Comparison of ENCODE assay signal across 1 cellular context in genomic region chr3:183564046-183564445, GRCh38.
TF ChIP-seq lines count a peak whose summit lies in the region.

No MANE protein-coding gene starts in this region.

TF ChIP-seq in GM12878, 131 proteins besides CTCF, POLR2A, EP300 and RAD21 (continued from another document):
- TF ChIP-seq ZNF592 (IDR thresholded peaks at IDR 0.05) = no peak
- TF ChIP-seq ETV6 (conservative IDR thresholded peaks at IDR 0.05 in 1 of 2, IDR thresholded peaks at IDR 0.05 in 1 of 2; ENCODE audit: borderline replicate concordance in 1 of 2, low read depth in 1 of 2) = 0 out of 4 replicates have a peak, but pooled peaks of 1 of the 2 experiments have one; percentile 23
- TF ChIP-seq MAX (IDR thresholded peaks at IDR 0.05; ENCODE audit: low read depth, low read length) = no peak
- peak; percentile 33; the same call in 1 of the 2 replicates for TF ChIP-seq JUNB (IDR thresholded peaks at IDR 0.05)
- TF ChIP-seq MXI1 (IDR thresholded peaks at IDR 0.05; ENCODE audit: low read depth, low read length) = no peak
- TF ChIP-seq KLF5 (IDR thresholded peaks at IDR 0.05; ENCODE audit: partially characterized antibody) = no peak
- no peak for TF ChIP-seq LARP7 (IDR thresholded peaks at IDR 0.05)
- no peak for TF ChIP-seq HSF1 (IDR thresholded peaks at IDR 0.05; ENCODE audit: low read depth, low read length)
- TF ChIP-seq EGR1 (IDR thresholded peaks at IDR 0.05; ENCODE audit: borderline replicate concordance in 1 of 2, low read depth in 2 of 2, low read length in 2 of 2) = no peak
- no peak for TF ChIP-seq TCF12 (IDR thresholded peaks at IDR 0.05; ENCODE audit: low read depth, low read length)
- no peak for TF ChIP-seq SREBF2 (IDR thresholded peaks at IDR 0.05; ENCODE audit: low read length)
- TF ChIP-seq PBX3 (IDR thresholded peaks at IDR 0.05; ENCODE audit: insufficient replicate concordance, low read depth, low read length) = no peak
- no peak for TF ChIP-seq KAT2A (conservative IDR thresholded peaks at IDR 0.05; ENCODE audit: control insufficient read depth, low read depth, low read length)
- TF ChIP-seq POLR2AphosphoS2 (IDR thresholded peaks at IDR 0.05; ENCODE audit: low read depth, low read length) = no peak
- no peak for TF ChIP-seq PKNOX1 (IDR thresholded peaks at IDR 0.05)
TF ChIP-seq in GM12878: peak in this region for 2.
